ENCODE assay signal across 17 cellular contexts in genomic region chr20:4633379-4633778, GRCh38. TPM values are rescaled to one million over a fixed set of nuclear protein-coding genes. Genes with fewer than 3 reads are reported as not detected.
DNase-seq lines count a peak whose midpoint lies in the region; ATAC-seq, FAIRE-seq and TF ChIP-seq lines count a peak whose summit lies in the region.
"Had no signal": no experiment of that assay in that cellular context is flagged by ENCODE, and none has a peak within 500 bp of the region (broad histone marks: within the 10 kb centered on the region; RNA-seq: fewer than 3 reads in every experiment).

No MANE protein-coding gene starts in this region.

- H4K20me1 ChIP-seq in GM23248 (ENCODE audit: insufficient read depth) (no peaks in the 10 kb centered on the region), SK-N-SH (ENCODE audit: insufficient read depth) (no peaks in the 10 kb centered on the region), osteoblast (ENCODE audit: insufficient read depth, low read length) (no peaks in the 10 kb centered on the region)

- H3K4me3 ChIP-seq in GM23248 = peak overlapping the region; percentile 25
- H3K4me3 ChIP-seq in SK-N-SH (ENCODE audit: low read depth in 2 of 2, low read length in 1 of 2) = no peak overlapping the region; a peak in 1 of 4 replicates
- no peak overlapping the region for H3K4me3 ChIP-seq in osteoblast (ENCODE audit: insufficient read depth, low read length)

- H3K4me2 ChIP-seq in GM23248 (ENCODE audit: unreplicated experiment) (peak overlapping the region; percentile 66), SK-N-SH (peak overlapping the region; percentile 43), osteoblast (ENCODE audit: insufficient read depth, low read length) (peak overlapping the region; percentile 42)

- CTCF ChIA-PET in SK-N-SH (lab: Yijun Ruan, JAX) = no interaction called here

- peaks cover 11% of the 10 kb centered on the region for H3F3A ChIP-seq in GM23248 (ENCODE audit: insufficient read depth)
- H3F3A ChIP-seq in SK-N-SH (replicated peaks; ENCODE audit: insufficient read depth) = peaks cover 10% of the 10 kb centered on the region

- TF ChIP-seq EP300 in SK-N-SH (IDR thresholded peaks at IDR 0.05; ENCODE audit: borderline replicate concordance in 1 of 2, low read depth in 1 of 2, low read length in 1 of 2) = no peak

- WGBS in GM23248 (ENCODE audit: low coverage in 1 of 2, low lambda C conversion rate in 2 of 2, missing lambda C conversion rate in 2 of 2), 2 experiments = 63 to 71% methylated on average over 3 of the region's 3 CpGs
- WGBS in SK-N-SH (ENCODE audit: low lambda C conversion rate) = 12% methylated on average over 3 of the region's 3 CpGs

- H3K36me3 ChIP-seq in GM23248 (ENCODE audit: low read depth) (no peaks in the 10 kb centered on the region), SK-N-SH (replicated peaks in 1 of 2; ENCODE audit: control insufficient read depth in 1 of 2, insufficient read depth in 2 of 2, low read length in 1 of 2) (no peaks in the 10 kb centered on the region), osteoblast (ENCODE audit: insufficient read depth, low read length) (no peaks in the 10 kb centered on the region)
- H3K36me3 ChIP-seq: BE2C had no signal

- DNase-seq in GM23248 = no peak
- no peak for DNase-seq in SK-N-SH
- no peak for DNase-seq in epithelial cell of prostate (ENCODE audit: low read depth, low spot score)
- no peak for DNase-seq in osteoblast (ENCODE audit: insufficient read length, low spot score, missing footprints)
- DNase-seq in NCI-H510A treated with DMSO at 0.1 percent for 48 hours (lab: John Stamatoyannopoulos, UW) = no peak
- DNase-seq in activated T-cell treated with anti-CD3 and anti-CD28 coated beads, Interleukin-2, amount 50 U/mL, for 48 hours = no peak
- no peak for DNase-seq in RCC 7860 (ENCODE audit: low spot score)
- DNase-seq: BE2C; CD8-positive, alpha-beta T cell; DMS79 treated with DMSO at 0.1 percent for 48 hours; KG1; NCI-H1092 treated with DMSO at 0.1 percent for 48 hours; NCI-H1694 treated with DMSO at 0.1 percent for 48 hours had no signal

- H3K9me2 ChIP-seq in GM23248 (ENCODE audit: insufficient read depth) (no peaks in the 10 kb centered on the region), SK-N-SH (no peaks in the 10 kb centered on the region)

- no peaks in the 10 kb centered on the region for H3K27me3 ChIP-seq in GM23248 (replicated peaks; ENCODE audit: insufficient read depth)
- H3K27me3 ChIP-seq in SK-N-SH (ENCODE audit: insufficient read depth) = no peaks in the 10 kb centered on the region
- no peaks in the 10 kb centered on the region for H3K27me3 ChIP-seq in osteoblast (ENCODE audit: insufficient read depth, low read length)

- H3K9ac ChIP-seq in GM23248 (no peak overlapping the region), SK-N-SH (no peak overlapping the region)

- ATAC-seq in HG03520 (IDR thresholded peaks at IDR 0.05; ENCODE audit: unreplicated experiment) = no peak
- ATAC-seq: CD8-positive, alpha-beta T cell had no signal

- H3K79me2 ChIP-seq in GM23248 (ENCODE audit: insufficient read depth) = no peaks in the 10 kb centered on the region
- no peaks in the 10 kb centered on the region for H3K79me2 ChIP-seq in SK-N-SH (ENCODE audit: insufficient read depth)
- H3K79me2 ChIP-seq in osteoblast (ENCODE audit: insufficient read depth, low read length) = no peaks in the 10 kb centered on the region

- peak overlapping the region; percentile 13; the same call in 1 of the 2 replicates for H2AFZ ChIP-seq in GM23248
- no peak overlapping the region for H2AFZ ChIP-seq in SK-N-SH (ENCODE audit: low read depth)
- peak overlapping the region; percentile 8 for H2AFZ ChIP-seq in osteoblast (ENCODE audit: low read length)

- in situ Hi-C loops in GM23248 (cut with MboI) = no loop called here

- H3K27ac ChIP-seq in GM23248 (peak overlapping the region; percentile 63), SK-N-SH (ENCODE audit: low read depth in 2 of 2, low read length in 1 of 2) (peak overlapping the region in 1 of 2 experiments; percentile 72; a peak in 3 of 4 replicates), epithelial cell of prostate (peak overlapping the region; percentile 6), osteoblast (ENCODE audit: low read depth, low read length) (peak overlapping the region; percentile 47)

- TF ChIP-seq RAD21 in SK-N-SH (IDR thresholded peaks at IDR 0.05; ENCODE audit: low read length) = no peak

- POLR2A ChIA-PET in SK-N-SH (lab: Yijun Ruan, JAX) = no interaction called here

- no peak for FAIRE-seq in RCC 7860 (lab: Jason Lieb, UNC)
- FAIRE-seq: D721Med, G401.6, GM12891 had no signal

- H3K4me1 ChIP-seq in GM23248 (ENCODE audit: insufficient read depth) (peaks cover 17% of the 10 kb centered on the region), SK-N-SH (ENCODE audit: control insufficient read depth in 1 of 2, insufficient read depth in 2 of 2, low read depth in 1 of 2, low read length in 1 of 2) (no peaks in the 10 kb centered on the region; a peak in 1 of 4 replicates), osteoblast (ENCODE audit: insufficient read depth, low read length) (peaks cover 12% of the 10 kb centered on the region)
- H3K4me1 ChIP-seq: BE2C had no signal

- no peaks in the 10 kb centered on the region for H3K9me3 ChIP-seq in GM23248 (ENCODE audit: low read depth)
- no peaks in the 10 kb centered on the region for H3K9me3 ChIP-seq in SK-N-SH
- H3K9me3 ChIP-seq in osteoblast (ENCODE audit: low read depth, low read length) = no peaks in the 10 kb centered on the region
- H3K9me3 ChIP-seq: BE2C had no signal

- TF ChIP-seq CTCF in SK-N-SH (IDR thresholded peaks at IDR 0.05) (no peak), osteoblast (IDR thresholded peaks at IDR 0.05; ENCODE audit: extremely low read depth, low read depth, low read length) (no peak)

TF ChIP-seq in SK-N-SH, 30 proteins besides CTCF, POLR2A, EP300 and RAD21:
- no peak for TF ChIP-seq FOXJ3 (CRISPR knock-in tag; IDR thresholded peaks at IDR 0.05)

RNA-seq across cellular contexts. Expression of gene PRNP, which starts 52.9 kb away (rescaled TPM):
- 388 and 407 TPM in 2 replicates for total RNA-seq in GM23248 (2014; rRNA removed; shearing (Covaris generic))
- polyA plus RNA-seq in GM23248 (2016; fragmentation: Nextera tagmentation; extraction: Ambion mirVana) (498 and 506 TPM in 2 replicates), SK-N-SH (2012; rRNA removed) (558 and 669 TPM in 2 replicates)
- 311 and 514 TPM in 2 replicates for polyA plus RNA-seq in SK-N-SH (2012; cell fraction: cytosol; rRNA removed)
- polyA plus RNA-seq in SK-N-SH (2012; cell fraction: nucleus; rRNA removed) = 151 and 328 TPM in 2 replicates
- 139 and 143 TPM in 2 replicates for total RNA-seq in osteoblast
